In the genomic region with DNA sequence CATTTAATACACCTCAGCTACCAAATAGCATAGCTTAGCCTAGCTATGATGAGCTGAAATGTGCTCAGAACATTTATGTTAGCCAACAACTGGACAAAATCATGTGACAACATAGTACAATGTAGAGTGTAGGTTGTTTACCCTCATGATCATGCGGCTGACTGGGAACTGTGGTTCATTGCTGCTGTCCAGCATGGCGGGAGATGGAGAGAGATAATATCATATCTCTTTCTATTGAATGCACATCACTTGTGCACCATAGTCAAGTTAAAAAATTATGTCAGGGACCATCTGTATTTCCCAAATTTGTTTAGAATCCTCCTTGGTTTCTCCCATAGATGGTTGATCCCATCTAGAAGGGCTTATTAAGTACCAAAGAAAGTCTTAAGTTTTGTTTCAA, we compare ENCODE assay signal across 16 cellular contexts.
DNase-seq lines count a peak whose midpoint lies in the region; ATAC-seq and TF ChIP-seq lines count a peak whose summit lies in the region.
"Had no signal": no experiment of that assay in that cellular context is flagged by ENCODE, and none has a peak within 500 bp of the region (broad histone marks: within the 10 kb centered on the region; RNA-seq: fewer than 3 reads in every experiment).

No MANE protein-coding gene starts in this region.

- no peaks in the 10 kb centered on the region for H3F3A ChIP-seq in GM23338 (replicated peaks; ENCODE audit: low read depth)

- CTCF ChIA-PET in Panc1 (lab: Charles Lee) = interaction anchor here (0.5 kb wide), 1 partner anchor 17 kb away, joined by 4 read pairs; no protein-coding TSS in a partner anchor

- no peaks in the 10 kb centered on the region for H3K27me3 ChIP-seq in GM23338 (ENCODE audit: insufficient read depth)
- no peaks in the 10 kb centered on the region for H3K27me3 ChIP-seq in Panc1 (ENCODE audit: control insufficient read depth, insufficient read depth, low read length)
- H3K27me3 ChIP-seq in esophagus (ENCODE audit: control insufficient read depth in 1 of 2, insufficient read depth in 2 of 2, low read length in 2 of 2) = no peaks in the 10 kb centered on the region
- no peaks in the 10 kb centered on the region for H3K27me3 ChIP-seq in stomach

- H3K27ac Mint-ChIP-seq in GM23338 = no peak overlapping the region

- TF ChIP-seq EP300 in stomach (IDR thresholded peaks at IDR 0.05) = no peak

- H3K4me1 ChIP-seq in GM23338 (ENCODE audit: insufficient read depth) (no peaks in the 10 kb centered on the region), Panc1 (ENCODE audit: control insufficient read depth, insufficient read depth, low read length) (peaks cover 8% of the 10 kb centered on the region; the same call in 1 of the 2 replicates), esophagus (ENCODE audit: control insufficient read depth in 2 of 2, insufficient read depth in 2 of 2, low read length in 1 of 2) (no peaks in the 10 kb centered on the region), stomach (peaks cover 0 to 64% (median 56%) of the 10 kb centered on the region in 4 donors)

- H4K20me1 ChIP-seq in GM23338 (replicated peaks; ENCODE audit: insufficient read depth) = no peaks in the 10 kb centered on the region

- DNase-seq in GM23338 (ENCODE audit: low spot score) = no peak
- DNase-seq in Panc1 (ENCODE audit: low read depth, low spot score) = no peak
- DNase-seq in stomach = no peak
- no peak for DNase-seq in GM13977 (ENCODE audit: low spot score)
- DNase-seq: ACHN, DMS 273 treated with DMSO at 0.1 percent for 48 hours, HCEC 1CT, NCI-H187, NCI-H2107, NCI-H510A, NCI-H774, SHP77 treated with DMSO at 0.1 percent for 48 hours had no signal

- no peaks in the 10 kb centered on the region for H3K27me3 Mint-ChIP-seq in GM23338 (ENCODE audit: insufficient read depth, low read depth, poor library complexity)

- POLR2A ChIA-PET in Panc1 (lab: Charles Lee) = no interaction called here

- no peaks in the 10 kb centered on the region for H3K4me1 Mint-ChIP-seq in GM23338

- H3K9me3 Mint-ChIP-seq in GM23338 = peaks cover 8% of the 10 kb centered on the region

- TF ChIP-seq CTCF in GM23338 (conservative IDR thresholded peaks at IDR 0.05; ENCODE audit: low read depth in 2 of 2) = no peak
- TF ChIP-seq CTCF in Panc1 (IDR thresholded peaks at IDR 0.05) = no peak
- no peak for TF ChIP-seq CTCF in stomach (IDR thresholded peaks at IDR 0.05)
- no peak for TF ChIP-seq CTCF in GM13977 (IDR thresholded peaks at IDR 0.05; ENCODE audit: extremely low read depth, insufficient read depth, missing control alignments)

- peak overlapping the region; percentile 32; the same call in 1 of the 2 replicates for H2AFZ ChIP-seq in GM23338

- peaks cover 3% of the 10 kb centered on the region; the same call in 1 of the 2 replicates for H3K9me2 ChIP-seq in GM23338 (ENCODE audit: insufficient read depth)

- H3K4me3 ChIP-seq in GM23338 (no peak overlapping the region), Panc1 (ENCODE audit: low read depth in 2 of 2, low read length in 2 of 2) (no peak overlapping the region), esophagus (ENCODE audit: low read depth in 1 of 2, low read length in 2 of 2) (no peak overlapping the region), stomach (no peak overlapping the region)

- 82 to 95% methylated on average over 2 of the region's 2 CpGs for WGBS in esophagus, 2 donors
- 68 to 88% (median 81%) methylated on average over 2 of the region's 2 CpGs for WGBS in stomach, 5 donors

- H3K9me3 ChIP-seq in Panc1 (ENCODE audit: control insufficient read depth, insufficient read depth, low read depth, low read length) (no peaks in the 10 kb centered on the region), esophagus (ENCODE audit: control insufficient read depth in 2 of 2, insufficient read depth in 1 of 2, low read depth in 1 of 2, low read length in 1 of 2) (no peaks in the 10 kb centered on the region), stomach (no peaks in the 10 kb centered on the region)

- no peak overlapping the region for H3K4me3 Mint-ChIP-seq in GM23338

- in situ Hi-C loops in Panc1 (cut with HindIII; ENCODE audit: low pct_unique_long_range_greater_than_20kb, low sequenced_read_pairs) (no loop called here), GM13977 (cut with MboI; ENCODE audit: low pct_unique_long_range_greater_than_20kb, low sequenced_read_pairs, unreplicated experiment) (no loop called here)

- H3K36me3 ChIP-seq in GM23338 (ENCODE audit: insufficient read depth) (no peaks in the 10 kb centered on the region), Panc1 (ENCODE audit: control insufficient read depth, insufficient read depth, low read length) (no peaks in the 10 kb centered on the region), esophagus (ENCODE audit: control insufficient read depth in 2 of 2, insufficient read depth in 2 of 2, low read length in 1 of 2) (no peaks in the 10 kb centered on the region), stomach (no peaks in the 10 kb centered on the region)

- no peak for ATAC-seq in GM23338
- no peak for ATAC-seq in Panc1
- no peak for ATAC-seq in HG02763 (IDR thresholded peaks at IDR 0.05; ENCODE audit: unreplicated experiment)
- no peak for ATAC-seq in HG02970 (IDR thresholded peaks at IDR 0.05; ENCODE audit: low FRiP score, unreplicated experiment)

- no TSS peak for BruUV-seq in Panc1 (replicated peaks; lab: Mats Ljungman, UMichigan)

- intact Hi-C loops in Panc1 (cut with micrococcal nuclease; ENCODE audit: unreplicated experiment) (no loop called here), stomach (cut with DNase I; ENCODE audit: low total_unique reads) (no loop called here)

- no peak overlapping the region for H3K27ac ChIP-seq in GM23338 (ENCODE audit: low read depth)
- peak overlapping the region; percentile 52; the same call in 1 of the 2 replicates for H3K27ac ChIP-seq in Panc1 (ENCODE audit: low read length)
- H3K27ac ChIP-seq in esophagus (ENCODE audit: low read depth in 2 of 2, low read length in 1 of 2) = peak overlapping the region; percentile 31 to 72
- peak overlapping the region; percentile 61 to 81 (median 66) for H3K27ac ChIP-seq in stomach
- H3K27ac ChIP-seq: KMS-11 had no signal

- H3K79me2 ChIP-seq in GM23338 (replicated peaks; ENCODE audit: insufficient read depth) = no peaks in the 10 kb centered on the region

- H3K36me3 Mint-ChIP-seq in GM23338 (ENCODE audit: low read depth) = peaks cover 4% of the 10 kb centered on the region; the same call in 2 of the 3 replicates

- no peak overlapping the region for H3K4me2 ChIP-seq in GM23338
- H3K4me2 ChIP-seq: KMS-11 had no signal

- no peak for TF ChIP-seq POLR2A in stomach (IDR thresholded peaks at IDR 0.05)

TF ChIP-seq in GM23338, 12 proteins besides CTCF, POLR2A, EP300 and RAD21 (continues in another document):
- no peak for TF ChIP-seq JUNB (IDR thresholded peaks at IDR 0.05; ENCODE audit: unreplicated experiment)
- no peak for TF ChIP-seq NANOG (IDR thresholded peaks at IDR 0.05; ENCODE audit: borderline replicate concordance)
